Comparison of ENCODE assay signal across 17 cellular contexts in genomic region chrX:7435822-7436221, GRCh38.
"Had no signal": no experiment of that assay in that cellular context is flagged by ENCODE, and none has a peak within 500 bp of the region (broad histone marks: within the 10 kb centered on the region; RNA-seq: fewer than 3 reads in every experiment).

No MANE protein-coding gene starts in this region.

- FAIRE-seq: bronchial epithelial cell had no signal

- ATAC-seq: activated CD8-positive, alpha-beta memory T cell treated with anti-CD3 and anti-CD28 coated beads, Interleukin-2, amount 10 ng/mL, durations not matched to agents 7 days and 5 days; left cardiac atrium; naive thymus-derived CD8-positive, alpha-beta T cell; stimulated activated naive B cell treated with anti-CD40 and anti-IgM and Interleukin-4, amounts not matched to agents 10 μg/mL and 1 μg/mL and 100 μg/mL, for 72 hours had no signal

- H3K4me2 ChIP-seq: smooth muscle cell had no signal

- H3K9me3 ChIP-seq: neutrophil, transverse colon had no signal

- H3K27me3 ChIP-seq: neutrophil, transverse colon had no signal

- H3K27ac ChIP-seq: neutrophil, transverse colon had no signal

- H3K4me3 ChIP-seq: lung, smooth muscle cell, transverse colon had no signal

- H3K4me1 ChIP-seq: transverse colon had no signal

- DNase-seq: activated CD4-positive, alpha-beta T cell treated with anti-CD3 and anti-CD28 coated beads, Interleukin-2, amount 50 U/mL, for 4 hours; activated CD4-positive, CD25-positive, alpha-beta regulatory T cell treated with anti-CD3 and anti-CD28 coated beads, Interleukin-2, amount 50 U/mL, for 72 hours; activated CD8-positive, alpha-beta memory T cell treated with anti-CD3 and anti-CD28 coated beads, Interleukin-2, amount 10 ng/mL, durations not matched to agents 7 days and 5 days; activated gamma-delta T cell; activated naive CD8-positive, alpha-beta T cell treated with anti-CD3 and anti-CD28 coated beads for 36 hours; activated T-cell treated with anti-CD3 and anti-CD28 coated beads, Interleukin-2, amount 50 U/mL, for 48 hours; aorta; hypothalamus; left cardiac atrium; naive thymus-derived CD8-positive, alpha-beta T cell; stimulated activated naive B cell treated with anti-CD40 and anti-IgM and Interleukin-4, amounts not matched to agents 10 μg/mL and 1 μg/mL and 100 μg/mL, for 72 hours; substantia nigra; transverse colon had no signal

- H3K36me3 ChIP-seq: neutrophil, transverse colon had no signal
